In genomic region chr5:149654893-149655505, GRCh38 we compare ENCODE assay signal across 23 cellular contexts.
"Had no signal": no experiment of that assay in that cellular context is flagged by ENCODE, and none has a peak within 500 bp of the region (broad histone marks: within the 10 kb centered on the region; RNA-seq: fewer than 3 reads in every experiment).

No MANE protein-coding gene starts in this region.

- H3K4me3 ChIP-seq: ascending aorta, breast epithelium, lower lobe of right lung, smooth muscle cell, thoracic aorta, upper lobe of right lung had no signal

- H3K36me3 ChIP-seq: ascending aorta, breast epithelium, lower lobe of right lung, neutrophil, thoracic aorta, upper lobe of right lung had no signal

- H3K79me2 ChIP-seq: parathyroid adenoma had no signal

- H3K36me3 Mint-ChIP-seq: activated naive CD4-positive, alpha-beta T cell treated with anti-CD3 and anti-CD28 coated beads, Interleukin-2, amount 10 ng/mL, durations not matched to agents 7 days and 5 days had no signal

- H3K9ac ChIP-seq: parathyroid adenoma had no signal

- H3K27me3 ChIP-seq: ascending aorta, breast epithelium, neutrophil, upper lobe of right lung had no signal

- FAIRE-seq: keratinocyte, TTC549 had no signal

- H3K4me3 Mint-ChIP-seq: activated CD4-positive, alpha-beta T cell treated with anti-CD3 and anti-CD28 coated beads for 36 hours; activated naive CD4-positive, alpha-beta T cell treated with anti-CD3 and anti-CD28 coated beads, Interleukin-2, amount 10 ng/mL, durations not matched to agents 7 days and 5 days; effector memory CD8-positive, alpha-beta T cell; naive thymus-derived CD8-positive, alpha-beta T cell; T-helper 2 cell treated with Interferon-gamma antibody and Interleukin-4, amounts not matched to agents 5 μg/mL and 100 μg/mL, for 36 hours had no signal

- H3K4me1 ChIP-seq: ascending aorta, breast epithelium, foreskin keratinocyte, lower lobe of right lung, parathyroid adenoma, upper lobe of right lung had no signal

- H3K27ac ChIP-seq: ascending aorta, breast epithelium, epithelial cell of prostate, foreskin keratinocyte, lower lobe of right lung, neutrophil, parathyroid adenoma, thoracic aorta, upper lobe of right lung had no signal

- H3K4me1 Mint-ChIP-seq: activated CD4-positive, alpha-beta T cell treated with anti-CD3 and anti-CD28 coated beads for 36 hours; activated naive CD4-positive, alpha-beta T cell treated with anti-CD3 and anti-CD28 coated beads, Interleukin-2, amount 10 ng/mL, durations not matched to agents 7 days and 5 days; naive thymus-derived CD8-positive, alpha-beta T cell had no signal

- H3K9me3 ChIP-seq: ascending aorta, breast epithelium, lower lobe of right lung, neutrophil, thoracic aorta, upper lobe of right lung had no signal

- DNase-seq: activated CD4-positive, alpha-beta T cell treated with anti-CD3 and anti-CD28 coated beads for 36 hours; activated CD4-positive, alpha-beta T cell treated with anti-CD3 and anti-CD28 coated beads, Interleukin-2, amount 50 U/mL, for 48 hours; activated effector memory CD4-positive, alpha-beta T cell treated with Interleukin-2 at 50 U/mL for 16 hours; activated naive CD4-positive, alpha-beta T cell treated with anti-CD3 and anti-CD28 coated beads, Interleukin-2, amount 10 ng/mL, durations not matched to agents 7 days and 5 days; activated T-cell treated with anti-CD3 and anti-CD28 coated beads, Interleukin-2, amount 50 U/mL, for 48 hours; effector memory CD8-positive, alpha-beta T cell; foreskin keratinocyte; hypothalamus; lower lobe of right lung; naive thymus-derived CD8-positive, alpha-beta T cell; stimulated activated CD4-positive, alpha-beta T cell treated with anti-CD3 and anti-CD28 coated beads, Interleukin-4, amount 100 ng/mL, for 1 hour; upper lobe of right lung had no signal

- H3K4me2 ChIP-seq: smooth muscle cell had no signal

- ATAC-seq: effector memory CD8-positive, alpha-beta T cell; naive thymus-derived CD8-positive, alpha-beta T cell; sciatic nerve; upper lobe of right lung had no signal

- H3K27ac Mint-ChIP-seq: activated CD4-positive, alpha-beta T cell treated with anti-CD3 and anti-CD28 coated beads for 36 hours; activated naive CD4-positive, alpha-beta T cell treated with anti-CD3 and anti-CD28 coated beads, Interleukin-2, amount 10 ng/mL, durations not matched to agents 7 days and 5 days; naive thymus-derived CD8-positive, alpha-beta T cell had no signal
